Comparison of ENCODE assay signal across 29 cellular contexts in the genomic region with DNA sequence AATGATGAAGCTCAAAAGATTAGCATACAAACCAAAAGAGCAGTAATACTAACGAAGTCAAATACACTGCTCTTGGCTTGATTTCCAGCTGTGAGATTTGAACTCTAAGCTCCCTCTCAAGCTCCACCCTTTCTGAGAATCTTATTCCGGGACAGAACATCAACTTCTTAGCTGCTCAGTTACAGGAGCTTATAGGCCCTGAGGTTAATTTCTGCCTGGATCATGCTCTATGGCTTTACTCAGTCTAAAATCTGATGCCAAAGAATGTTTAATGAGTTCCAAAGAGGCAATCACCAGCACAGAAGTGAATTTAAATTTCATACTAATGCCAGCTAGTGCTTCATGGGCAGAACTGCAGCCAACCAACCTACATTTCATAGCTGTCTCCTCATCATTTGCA.
"Had no signal": no experiment of that assay in that cellular context is flagged by ENCODE, and none has a peak within 500 bp of the region (broad histone marks: within the 10 kb centered on the region; RNA-seq: fewer than 3 reads in every experiment).

No MANE protein-coding gene starts in this region.

- H3K4me1 Mint-ChIP-seq: naive B cell; neural crest cell; stimulated activated naive B cell treated with anti-CD40 and anti-IgM and Interleukin-4, amounts not matched to agents 10 μg/mL and 1 μg/mL and 100 μg/mL, for 72 hours had no signal

- H3K27ac Mint-ChIP-seq: dendritic cell treated with granulocyte-macrophage colony-stimulating factor and Interleukin-4, amounts not matched to agents 40 ng/mL and 50 ng/mL, for 4 days; mesothelial cell of epicardium; naive B cell; natural killer cell treated with Interleukin-12 subunit alpha and Interleukin-12 subunit beta and Interleukin-15 and Interleukin-18, amount 100 ng/mL, for 72 hours; stimulated activated naive B cell treated with anti-CD40 and anti-IgM and Interleukin-4, amounts not matched to agents 10 μg/mL and 1 μg/mL and 100 μg/mL, for 72 hours; stimulated activated naive CD8-positive, alpha-beta T cell treated with anti-CD3 and anti-CD28 coated beads, Interleukin-15, Interleukin-2, amounts not matched to agents 100 ng/mL and 50 ng/mL, for 24 hours had no signal

- H3K36me3 Mint-ChIP-seq: mesothelial cell of epicardium; naive B cell; stimulated activated naive B cell treated with anti-CD40 and anti-IgM and Interleukin-4, amounts not matched to agents 10 μg/mL and 1 μg/mL and 100 μg/mL, for 72 hours had no signal

- H3K9me3 ChIP-seq: colonic mucosa, gastroesophageal sphincter, mucosa of descending colon, prostate gland, right lobe of liver, suprapubic skin, transverse colon, upper lobe of right lung, uterus had no signal

- H3K27me3 ChIP-seq: colonic mucosa, foreskin keratinocyte, gastroesophageal sphincter, heart left ventricle, hepatocyte, right lobe of liver, suprapubic skin, transverse colon, upper lobe of right lung, uterus had no signal

- H3K27ac ChIP-seq: colonic mucosa, foreskin keratinocyte, gastroesophageal sphincter, heart left ventricle, hepatocyte, prostate gland, right lobe of liver, suprapubic skin, transverse colon, upper lobe of right lung, uterus had no signal

- H3K4me1 ChIP-seq: colonic mucosa, foreskin keratinocyte, gastroesophageal sphincter, heart left ventricle, prostate gland, right lobe of liver, suprapubic skin, transverse colon, upper lobe of right lung, uterus had no signal

- H2AFZ ChIP-seq: hepatocyte had no signal

- H3K4me3 Mint-ChIP-seq: dendritic cell treated with granulocyte-macrophage colony-stimulating factor and Interleukin-4, amounts not matched to agents 40 ng/mL and 50 ng/mL, for 4 days; mesothelial cell of epicardium; naive B cell; natural killer cell treated with Interleukin-12 subunit alpha and Interleukin-12 subunit beta and Interleukin-15 and Interleukin-18, amount 100 ng/mL, for 72 hours; neural crest cell; stimulated activated naive B cell treated with anti-CD40 and anti-IgM and Interleukin-4, amounts not matched to agents 10 μg/mL and 1 μg/mL and 100 μg/mL, for 72 hours; stimulated activated naive CD8-positive, alpha-beta T cell treated with anti-CD3 and anti-CD28 coated beads, Interleukin-15, Interleukin-2, amounts not matched to agents 100 ng/mL and 50 ng/mL, for 24 hours had no signal

- DNase-seq: colonic mucosa; effector CD8-positive, alpha-beta T cell; foreskin keratinocyte; heart left ventricle; kidney; mesenchymal stem cell; mucosa of descending colon; naive B cell; retina; right lobe of liver; small intestine; stimulated activated CD4-positive, alpha-beta T cell treated with anti-CD3 and anti-CD28 coated beads, Interleukin-15, amount 100 ng/mL, for 24 hours; stimulated activated CD4-positive, alpha-beta T cell treated with anti-CD3 and anti-CD28 coated beads, Interleukin-2, amount 100 ng/mL, for 48 hours; stimulated activated naive B cell treated with anti-CD40 and anti-IgM and Interleukin-4, amounts not matched to agents 10 μg/mL and 1 μg/mL and 100 μg/mL, for 72 hours; transverse colon; upper lobe of right lung; uterus had no signal

- H3K4me2 ChIP-seq: hepatocyte had no signal

- H3K79me2 ChIP-seq: hepatocyte had no signal

- H3K4me3 ChIP-seq: colonic mucosa, gastroesophageal sphincter, heart left ventricle, hepatocyte, lung, mucosa of descending colon, prostate gland, right lobe of liver, suprapubic skin, transverse colon, upper lobe of right lung, uterus had no signal

- H3K27me3 Mint-ChIP-seq: dendritic cell treated with granulocyte-macrophage colony-stimulating factor and Interleukin-4, amounts not matched to agents 40 ng/mL and 50 ng/mL, for 4 days; naive B cell; natural killer cell treated with Interleukin-12 subunit alpha and Interleukin-12 subunit beta and Interleukin-15 and Interleukin-18, amount 100 ng/mL, for 72 hours; stimulated activated naive B cell treated with anti-CD40 and anti-IgM and Interleukin-4, amounts not matched to agents 10 μg/mL and 1 μg/mL and 100 μg/mL, for 72 hours; stimulated activated naive CD8-positive, alpha-beta T cell treated with anti-CD3 and anti-CD28 coated beads, Interleukin-15, Interleukin-2, amounts not matched to agents 100 ng/mL and 50 ng/mL, for 24 hours had no signal

- ATAC-seq: esophagus mucosa; foreskin keratinocyte; gastroesophageal sphincter; heart left ventricle; left lobe of liver; mucosa of descending colon; natural killer cell treated with Interleukin-12 subunit alpha and Interleukin-12 subunit beta and Interleukin-15 and Interleukin-18, amount 100 ng/mL, for 72 hours; right lobe of liver; stimulated activated naive B cell treated with anti-CD40 and anti-IgM and Interleukin-4, amounts not matched to agents 10 μg/mL and 1 μg/mL and 100 μg/mL, for 72 hours; upper lobe of right lung had no signal

- H3K9me3 Mint-ChIP-seq: neural crest cell; stimulated activated naive CD8-positive, alpha-beta T cell treated with anti-CD3 and anti-CD28 coated beads, Interleukin-15, Interleukin-2, amounts not matched to agents 100 ng/mL and 50 ng/mL, for 24 hours had no signal

- H3K36me3 ChIP-seq: colonic mucosa, gastroesophageal sphincter, heart left ventricle, prostate gland, right lobe of liver, suprapubic skin, transverse colon, upper lobe of right lung, uterus had no signal
